26 cellular contexts compared by ENCODE assay signal in genomic region chr7:158887594-158887993, GRCh38. TPM values are rescaled to one million over a fixed set of nuclear protein-coding genes. Genes with fewer than 3 reads are reported as not detected.
DNase-seq lines count a peak whose midpoint lies in the region; ATAC-seq, FAIRE-seq and TF ChIP-seq lines count a peak whose summit lies in the region.
"Had no signal": no experiment of that assay in that cellular context is flagged by ENCODE, and none has a peak within 500 bp of the region (broad histone marks: within the 10 kb centered on the region; RNA-seq: fewer than 3 reads in every experiment).

No MANE protein-coding gene starts in this region.

- peaks cover 12 to 23% of the 10 kb centered on the region in 2 donors for H3K36me3 Mint-ChIP-seq in CD14-positive monocyte

- WGBS in heart right ventricle, 2 donors, result 64 to 69% methylated on average over 3 of the region's 3 CpGs

- no peak overlapping the region for H3K4me3 ChIP-seq in heart right ventricle
- no peak overlapping the region for H3K4me3 ChIP-seq in skeletal muscle tissue (ENCODE audit: low read length in 3 of 3)
- no peak overlapping the region for H3K4me3 ChIP-seq in kidney (ENCODE audit: low read length in 2 of 2)
- H3K4me3 ChIP-seq: GM12878, skin epidermis had no signal

- H3K9ac ChIP-seq in skeletal muscle tissue (ENCODE audit: low read depth in 1 of 3, low read length in 3 of 3) (no peak overlapping the region), kidney (ENCODE audit: low read length in 2 of 2) (no peak overlapping the region)
- H3K9ac ChIP-seq: KMS-11 had no signal

- no peak for FAIRE-seq in kidney (lab: Jason Lieb, UNC)
- FAIRE-seq: GM12878, H1 had no signal

- no peak overlapping the region for H3K4me3 Mint-ChIP-seq in CD14-positive monocyte
- H3K4me3 Mint-ChIP-seq: CD4-positive, alpha-beta memory T cell; naive thymus-derived CD8-positive, alpha-beta T cell; stimulated activated memory B cell treated with anti-CD40 and anti-IgM and Interleukin-4, amounts not matched to agents 10 μg/mL and 1 μg/mL and 100 μg/mL, for 72 hours; T-helper 2 cell treated with Interferon-gamma antibody and Interleukin-4, amounts not matched to agents 5 μg/mL and 100 μg/mL, for 36 hours had no signal

- H3K27me3 Mint-ChIP-seq in CD14-positive monocyte (ENCODE audit: low read depth in 3 of 3), result no peaks in the 10 kb centered on the region
- H3K27me3 Mint-ChIP-seq: CD4-positive, alpha-beta memory T cell; naive thymus-derived CD8-positive, alpha-beta T cell; progenitor cell of endocrine pancreas; stimulated activated memory B cell treated with anti-CD40 and anti-IgM and Interleukin-4, amounts not matched to agents 10 μg/mL and 1 μg/mL and 100 μg/mL, for 72 hours had no signal

- no peaks in the 10 kb centered on the region for H3K27me3 ChIP-seq in heart right ventricle
- H3K27me3 ChIP-seq in skeletal muscle tissue (ENCODE audit: control insufficient read depth in 3 of 3, insufficient read depth in 3 of 3, low read length in 3 of 3), result no peaks in the 10 kb centered on the region

- peak; percentile 49 for DNase-seq in GM03348 (ENCODE audit: low spot score)
- no peak for DNase-seq in heart right ventricle
- DNase-seq in kidney, result no peak
- DNase-seq in CD14-positive monocyte (ENCODE audit: low spot score), result no peak
- DNase-seq: activated CD4-positive, alpha-beta T cell treated with anti-CD3 and anti-CD28 coated beads, Interleukin-2, amount 50 U/mL, for 48 hours; activated CD4-positive, CD25-positive, alpha-beta regulatory T cell treated with anti-CD3 and anti-CD28 coated beads, Interleukin-2, amount 50 U/mL, for 72 hours; activated T-cell treated with anti-CD3 and anti-CD28 coated beads, Interleukin-2, amount 50 U/mL, for 48 hours; CD4-positive, alpha-beta memory T cell; islet precursor cell; MM.1S; naive thymus-derived CD8-positive, alpha-beta T cell; NCI-H2081; NCI-H526; NK-92 treated with Interleukin-12 subunit alpha and Interleukin-12 subunit beta, amount 100 ng/mL, for 24 hours; trophoblast cell had no signal

- H3K27ac Mint-ChIP-seq in CD14-positive monocyte, result no peak overlapping the region
- H3K27ac Mint-ChIP-seq: progenitor cell of endocrine pancreas; stimulated activated memory B cell treated with anti-CD40 and anti-IgM and Interleukin-4, amounts not matched to agents 10 μg/mL and 1 μg/mL and 100 μg/mL, for 72 hours; T-helper 2 cell treated with Interferon-gamma antibody and Interleukin-4, amounts not matched to agents 5 μg/mL and 100 μg/mL, for 36 hours had no signal

- TF ChIP-seq CTCF in heart right ventricle (IDR thresholded peaks at IDR 0.05) (no peak), kidney (IDR thresholded peaks at IDR 0.05; ENCODE audit: borderline replicate concordance, extremely low read depth, insufficient read depth) (no peak), CD14-positive monocyte (IDR thresholded peaks at IDR 0.05) (no peak)

- H3K36me3 ChIP-seq in heart right ventricle, result peaks cover 0 to 96% (median 50%) of the 10 kb centered on the region in 9 donors
- H3K36me3 ChIP-seq in skeletal muscle tissue (ENCODE audit: control insufficient read depth in 3 of 3, insufficient read depth in 3 of 3, low read length in 3 of 3), result peaks cover 15 to 21% (median 19%) of the 10 kb centered on the region in 3 donors
- H3K36me3 ChIP-seq in kidney (ENCODE audit: control insufficient read depth in 1 of 2, insufficient read depth in 2 of 2, low read length in 2 of 2), result peaks cover 16 to 20% of the 10 kb centered on the region in 2 donors

- intact Hi-C loops in heart right ventricle (cut with DNase I), result loop anchor here in 1 of 10 donors (10.0 kb wide), 1 partner anchor 123 kb away; no protein-coding TSS in a partner anchor
- intact Hi-C loops in kidney (cut with DNase I), result no loop called here
- intact Hi-C loops in CD14-positive monocyte (cut with micrococcal nuclease), result no loop called here

- ATAC-seq in SK-N-SH treated with all-trans-retinoic acid at 6 μM for 48 hours, result peak; percentile 41; the same call in 2 of the 3 replicates
- peak; percentile 69 to 96 (median 86) for ATAC-seq in heart right ventricle
- no peak for ATAC-seq in GM18498 (IDR thresholded peaks at IDR 0.05; ENCODE audit: unreplicated experiment)
- ATAC-seq: esophagus mucosa; GM12878; naive thymus-derived CD8-positive, alpha-beta T cell; stimulated activated memory B cell treated with anti-CD40 and anti-IgM and Interleukin-4, amounts not matched to agents 10 μg/mL and 1 μg/mL and 100 μg/mL, for 72 hours had no signal

- H3K9me3 ChIP-seq in heart right ventricle (no peaks in the 10 kb centered on the region), skeletal muscle tissue (ENCODE audit: control insufficient read depth in 3 of 3, low read length in 3 of 3) (no peaks in the 10 kb centered on the region), kidney (ENCODE audit: control insufficient read depth in 1 of 2, low read length in 2 of 2) (no peaks in the 10 kb centered on the region)

- H3K4me1 ChIP-seq in heart right ventricle (peaks cover 0 to 6% (median 0%) of the 10 kb centered on the region in 9 donors), skeletal muscle tissue (ENCODE audit: control insufficient read depth in 3 of 3, insufficient read depth in 3 of 3, low read length in 3 of 3) (peaks cover 0 to 4% (median 0%) of the 10 kb centered on the region in 3 donors), kidney (ENCODE audit: control insufficient read depth in 1 of 2, insufficient read depth in 1 of 2, low read depth in 1 of 2, low read length in 2 of 2) (no peaks in the 10 kb centered on the region)

- H3K4me1 Mint-ChIP-seq in CD14-positive monocyte, result no peaks in the 10 kb centered on the region
- H3K4me1 Mint-ChIP-seq: CD4-positive, alpha-beta memory T cell; naive thymus-derived CD8-positive, alpha-beta T cell; stimulated activated memory B cell treated with anti-CD40 and anti-IgM and Interleukin-4, amounts not matched to agents 10 μg/mL and 1 μg/mL and 100 μg/mL, for 72 hours had no signal

- peaks cover 0 to 6% (median 0%) of the 10 kb centered on the region in 7 donors for H3K9me3 Mint-ChIP-seq in CD14-positive monocyte
- H3K9me3 Mint-ChIP-seq: CD4-positive, alpha-beta memory T cell; naive thymus-derived CD8-positive, alpha-beta T cell; stimulated activated memory B cell treated with anti-CD40 and anti-IgM and Interleukin-4, amounts not matched to agents 10 μg/mL and 1 μg/mL and 100 μg/mL, for 72 hours; T-helper 2 cell treated with Interferon-gamma antibody and Interleukin-4, amounts not matched to agents 5 μg/mL and 100 μg/mL, for 36 hours had no signal

- H3K27ac ChIP-seq in heart right ventricle (peak overlapping the region in 9 of 10 donors; percentile 23 to 75 (median 56)), skeletal muscle tissue (ENCODE audit: low read depth, low read length) (peak overlapping the region; percentile 72), kidney (ENCODE audit: low read depth in 2 of 2, low read length in 2 of 2) (no peak overlapping the region)
- H3K27ac ChIP-seq: KMS-11, skin epidermis had no signal

TF ChIP-seq in SK-N-SH treated with all-trans-retinoic acid at 6 μM for 48 hours, 23 proteins besides CTCF, POLR2A, EP300 and RAD21:
- TF ChIP-seq ZC3H10 (CRISPR knock-in tag; IDR thresholded peaks at IDR 0.05) (no peak), TCF4 (CRISPR knock-in tag; IDR thresholded peaks at IDR 0.05; ENCODE audit: borderline replicate concordance) (peak; percentile 50; the same call in 1 of the 2 replicates), ISL1 (CRISPR knock-in tag; IDR thresholded peaks at IDR 0.05) (no peak)
TF ChIP-seq in SK-N-SH treated with all-trans-retinoic acid at 6 μM for 48 hours: peak in this region for 1.

RNA-seq across cellular contexts. Expression of gene DYNC2I1, which starts 31.2 kb away (rescaled TPM):
- 10 to 100 TPM; 15.8 to 32.4 (median 21.1) TPM for total RNA-seq in heart right ventricle
- 10 to 100 TPM; 13.6 to 43.1 TPM for polyA plus RNA-seq in heart right ventricle
- total RNA-seq in skeletal muscle tissue, result 5.7 TPM
- 32.0 TPM for total RNA-seq in kidney
- polyA plus RNA-seq in kidney (ENCODE audit: insufficient read depth, low read depth, low replicate concordance), result 12.0 TPM
- polyA plus RNA-seq in CD14-positive monocyte, result 1 to 10 TPM; 4.3 to 6.1 TPM

RNA-seq across cellular contexts. Expression of gene ESYT2, which starts 58.3 kb away (rescaled TPM):
- total RNA-seq in heart right ventricle (10 to 100 TPM; 44.3 to 79.2 (median 50.0) TPM), skeletal muscle tissue (38.1 TPM), kidney (95.8 TPM)
- polyA plus RNA-seq in heart right ventricle (10 to 100 TPM; 18.9 to 26.4 TPM), kidney (ENCODE audit: insufficient read depth, low read depth, low replicate concordance) (19.4 TPM), CD14-positive monocyte (10 to 100 TPM; 14.0 to 24.1 TPM)

Comparison
In these comparisons a context has a peak if more than half of its experiments do, and no peak if none do; other contexts are left out.
1. H3K27ac ChIP-seq: peak in heart right ventricle (9 of 10) and skeletal muscle tissue (single experiment); none in kidney (0 of 2).